Comparison of ENCODE assay signal across 33 cellular contexts in genomic region chr2:184530959-184531358, GRCh38.
"Had no signal": no experiment of that assay in that cellular context is flagged by ENCODE, and none has a peak within 500 bp of the region (broad histone marks: within the 10 kb centered on the region; RNA-seq: fewer than 3 reads in every experiment).

No MANE protein-coding gene starts in this region.

- H3K4me1 Mint-ChIP-seq: activated B cell treated with CpG ODN at 0.5 μM for 24 hours; activated CD4-positive, alpha-beta T cell treated with anti-CD3 and anti-CD28 coated beads, Interleukin-2, amount 10 ng/mL, durations not matched to agents 24 days and 14 days; activated naive CD8-positive, alpha-beta T cell treated with anti-CD3 and anti-CD28 coated beads for 36 hours; activated T-helper 17 cell treated with anti-CD3 and anti-CD28 coated beads, Interleukin-2, amount 50 U/mL, for 72 hours had no signal

- H3K27ac ChIP-seq: adrenal gland, body of pancreas, brain microvascular endothelial cell, breast epithelium, VCaP had no signal

- H3K27me3 ChIP-seq: adrenal gland, body of pancreas, brain microvascular endothelial cell, breast epithelium had no signal

- H3K4me3 ChIP-seq: adrenal gland, body of pancreas, breast epithelium had no signal

- H3K36me3 ChIP-seq: adrenal gland, brain microvascular endothelial cell, breast epithelium had no signal

- ATAC-seq: activated CD8-positive, alpha-beta T cell treated with anti-CD3 and anti-CD28 coated beads for 36 hours; activated naive CD4-positive, alpha-beta T cell treated with anti-CD3 and anti-CD28 coated beads, Interleukin-2, amount 50 U/mL, for 72 hours; activated T-cell treated with anti-CD3 and anti-CD28 coated beads, Interleukin-2, amount 50 U/mL, for 4 hours; activated T-cell treated with anti-CD3 and anti-CD28 coated beads, Interleukin-2, amount 50 U/mL, for 72 hours; activated T-helper 17 cell treated with anti-CD3 and anti-CD28 coated beads, Interleukin-2, amount 50 U/mL, for 72 hours; body of pancreas had no signal

- H3K27ac Mint-ChIP-seq: activated B cell treated with CpG ODN at 0.5 μM for 24 hours; activated CD4-positive, alpha-beta memory T cell treated with anti-CD3 and anti-CD28 coated beads for 36 hours; activated CD4-positive, alpha-beta T cell treated with anti-CD3 and anti-CD28 coated beads, Interleukin-2, amount 10 ng/mL, durations not matched to agents 24 days and 14 days; activated CD8-positive, alpha-beta T cell treated with anti-CD3 and anti-CD28 coated beads for 36 hours; activated naive CD4-positive, alpha-beta T cell treated with anti-CD3 and anti-CD28 coated beads for 36 hours; activated naive CD4-positive, alpha-beta T cell treated with anti-CD3 and anti-CD28 coated beads, Interleukin-2, amount 50 U/mL, for 72 hours; activated naive CD8-positive, alpha-beta T cell treated with anti-CD3 and anti-CD28 coated beads for 36 hours; activated T-cell treated with anti-CD3 and anti-CD28 coated beads, Interleukin-2, amount 50 U/mL, for 72 hours; activated T-helper 1 cell treated with anti-CD3 and anti-CD28 coated beads, Interleukin-12 subunit alpha, Interleukin-12 subunit beta, Interleukin-2, Interleukin-4 antibody, amounts not matched to agents 30 ng/mL and 10 ng/mL and 1 ng/mL, durations not matched to agents 14 hours and 24 hours and 36 hours; activated T-helper 17 cell treated with anti-CD3 and anti-CD28 coated beads, Interleukin-2, amount 50 U/mL, for 72 hours; T-helper 1 cell treated with Interleukin-12 subunit alpha and Interleukin-12 subunit beta and Interleukin-4 antibody, amounts not matched to agents 30 μg/mL and 1 μg/mL, for 36 hours; T-helper 2 cell treated with Interferon-gamma antibody and Interleukin-4, amounts not matched to agents 5 μg/mL and 100 μg/mL, for 36 hours had no signal

- H3K4me3 Mint-ChIP-seq: activated B cell treated with CpG ODN at 0.5 μM for 24 hours; activated CD4-positive, alpha-beta memory T cell treated with anti-CD3 and anti-CD28 coated beads for 36 hours; activated CD4-positive, alpha-beta T cell treated with anti-CD3 and anti-CD28 coated beads, Interleukin-2, amount 10 ng/mL, durations not matched to agents 24 days and 14 days; activated CD8-positive, alpha-beta T cell treated with anti-CD3 and anti-CD28 coated beads for 36 hours; activated naive CD4-positive, alpha-beta T cell treated with anti-CD3 and anti-CD28 coated beads for 36 hours; activated naive CD8-positive, alpha-beta T cell treated with anti-CD3 and anti-CD28 coated beads for 36 hours; activated T-cell treated with anti-CD3 and anti-CD28 coated beads, Interleukin-2, amount 50 U/mL, for 4 hours; activated T-cell treated with anti-CD3 and anti-CD28 coated beads, Interleukin-2, amount 50 U/mL, for 72 hours; activated T-helper 1 cell treated with anti-CD3 and anti-CD28 coated beads, Interleukin-12 subunit alpha, Interleukin-12 subunit beta, Interleukin-2, Interleukin-4 antibody, amounts not matched to agents 30 ng/mL and 10 ng/mL and 1 ng/mL, durations not matched to agents 14 hours and 24 hours and 36 hours; activated T-helper 17 cell treated with anti-CD3 and anti-CD28 coated beads, Interleukin-2, amount 50 U/mL, for 72 hours; T-helper 1 cell treated with Interleukin-12 subunit alpha and Interleukin-12 subunit beta and Interleukin-4 antibody, amounts not matched to agents 30 μg/mL and 1 μg/mL, for 36 hours; T-helper 2 cell treated with Interferon-gamma antibody and Interleukin-4, amounts not matched to agents 5 μg/mL and 100 μg/mL, for 36 hours had no signal

- H3K9me3 Mint-ChIP-seq: activated T-helper 17 cell treated with anti-CD3 and anti-CD28 coated beads, Interleukin-2, amount 50 U/mL, for 72 hours had no signal

- DNase-seq: activated B cell treated with CpG ODN at 0.5 μM for 24 hours; activated CD4-positive, alpha-beta memory T cell treated with anti-CD3 and anti-CD28 coated beads for 36 hours; activated CD4-positive, alpha-beta T cell treated with anti-CD3 and anti-CD28 coated beads for 4 hours; activated CD4-positive, alpha-beta T cell treated with anti-CD3 and anti-CD28 coated beads, Interleukin-2, amount 10 ng/mL, durations not matched to agents 24 days and 14 days; activated CD4-positive, alpha-beta T cell treated with anti-CD3 and anti-CD28 coated beads, Interleukin-2, amount 50 U/mL, for 1 hour; activated CD4-positive, alpha-beta T cell treated with anti-CD3 and anti-CD28 coated beads, Interleukin-2, amount 50 U/mL, for 4 hours; activated CD4-positive, CD25-positive, alpha-beta regulatory T cell treated with anti-CD3 and anti-CD28 coated beads, Interleukin-2, amount 50 U/mL, for 72 hours; activated CD8-positive, alpha-beta T cell treated with anti-CD3 and anti-CD28 coated beads for 36 hours; activated effector memory CD4-positive, alpha-beta T cell treated with anti-CD3 and anti-CD28 coated beads, Interleukin-2, amount 50 U/mL, for 16 hours; activated gamma-delta T cell treated with Interleukin-2 at 50 U/mL for 16 hours; activated naive CD4-positive, alpha-beta T cell; activated naive CD4-positive, alpha-beta T cell treated with anti-CD3 and anti-CD28 coated beads for 36 hours; activated naive CD4-positive, alpha-beta T cell treated with anti-CD3 and anti-CD28 coated beads, Interleukin-2, amount 50 U/mL, for 16 hours; activated naive CD8-positive, alpha-beta T cell treated with anti-CD3 and anti-CD28 coated beads for 36 hours; activated T-cell treated with anti-CD3 and anti-CD28 coated beads for 4 hours; activated T-cell treated with anti-CD3 and anti-CD28 coated beads, Interleukin-2, amount 50 U/mL, for 1 hour; activated T-cell treated with anti-CD3 and anti-CD28 coated beads, Interleukin-2, amount 50 U/mL, for 4 hours; activated T-cell treated with anti-CD3 and anti-CD28 coated beads, Interleukin-2, amount 50 U/mL, for 72 hours; adrenal gland; amniotic stem cell; body of pancreas; brain microvascular endothelial cell; central memory CD4-positive, alpha-beta T cell; T-helper 1 cell; T-helper 2 cell; T-helper 9 cell had no signal

- H3K36me3 Mint-ChIP-seq: activated CD4-positive, alpha-beta memory T cell treated with anti-CD3 and anti-CD28 coated beads for 36 hours; activated naive CD8-positive, alpha-beta T cell treated with anti-CD3 and anti-CD28 coated beads for 36 hours had no signal

- H3K27me3 Mint-ChIP-seq: activated B cell treated with CpG ODN at 0.5 μM for 24 hours; activated CD4-positive, alpha-beta memory T cell treated with anti-CD3 and anti-CD28 coated beads for 36 hours; activated CD4-positive, alpha-beta T cell treated with anti-CD3 and anti-CD28 coated beads, Interleukin-2, amount 10 ng/mL, durations not matched to agents 24 days and 14 days; activated CD8-positive, alpha-beta T cell treated with anti-CD3 and anti-CD28 coated beads for 36 hours; activated naive CD8-positive, alpha-beta T cell treated with anti-CD3 and anti-CD28 coated beads for 36 hours; activated T-helper 17 cell treated with anti-CD3 and anti-CD28 coated beads, Interleukin-2, amount 50 U/mL, for 72 hours had no signal

- H3K4me1 ChIP-seq: adrenal gland, body of pancreas, breast epithelium had no signal
